In the genomic region with DNA sequence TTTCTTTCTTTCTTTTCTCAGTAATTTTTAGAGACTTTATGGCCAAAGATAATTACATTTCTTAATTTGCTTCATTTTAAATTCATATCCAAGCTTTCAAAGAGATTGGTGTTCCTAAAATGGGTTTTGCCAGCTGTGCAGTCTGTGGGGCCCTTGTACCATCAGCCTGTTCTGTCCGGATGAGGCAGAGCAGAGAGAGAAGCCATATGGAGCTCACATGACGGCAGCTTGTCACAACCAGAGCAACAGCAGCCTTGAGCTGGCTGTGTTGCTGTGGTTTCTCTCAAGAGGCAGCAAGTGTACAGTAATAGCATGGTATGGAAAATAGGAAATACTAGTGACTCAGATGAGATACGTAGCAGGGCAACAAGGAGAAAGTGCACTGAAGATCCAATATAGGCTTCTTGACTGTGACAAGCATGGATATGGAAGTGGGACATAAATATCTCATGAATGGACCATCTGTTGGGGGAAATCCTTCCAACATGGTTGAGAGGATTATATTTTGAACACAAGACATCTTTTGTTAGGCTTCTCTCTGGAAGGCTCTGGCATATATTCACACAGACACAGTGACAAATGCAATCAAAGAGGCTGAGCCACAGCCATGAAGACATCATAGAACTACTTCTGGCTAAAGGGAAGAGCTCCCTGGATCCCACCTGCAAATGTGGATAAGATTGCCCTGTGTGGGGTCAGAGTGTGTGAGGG, we compare ENCODE assay signal across 24 cellular contexts.
DNase-seq lines count a peak whose midpoint lies in the region; ATAC-seq and TF ChIP-seq lines count a peak whose summit lies in the region.
"Had no signal": no experiment of that assay in that cellular context is flagged by ENCODE, and none has a peak within 500 bp of the region (broad histone marks: within the 10 kb centered on the region; RNA-seq: fewer than 3 reads in every experiment).

No MANE protein-coding gene starts in this region.

- H3K27ac Mint-ChIP-seq in type B pancreatic cell (peak overlapping the region; percentile 51), GM23338 (no peak overlapping the region)
- H3K27ac Mint-ChIP-seq: activated naive CD4-positive, alpha-beta T cell treated with anti-CD3 and anti-CD28 coated beads, Interleukin-2, amount 50 U/mL, for 24 hours; immature natural killer cell had no signal

- H3K4me3 Mint-ChIP-seq in type B pancreatic cell (no peak overlapping the region), GM23338 (no peak overlapping the region)
- H3K4me3 Mint-ChIP-seq: activated naive CD4-positive, alpha-beta T cell treated with anti-CD3 and anti-CD28 coated beads, Interleukin-2, amount 50 U/mL, for 24 hours; immature natural killer cell had no signal

- no peaks in the 10 kb centered on the region for H3K9me3 Mint-ChIP-seq in type B pancreatic cell
- no peaks in the 10 kb centered on the region for H3K9me3 Mint-ChIP-seq in GM23338
- H3K9me3 Mint-ChIP-seq: activated naive CD4-positive, alpha-beta T cell treated with anti-CD3 and anti-CD28 coated beads, Interleukin-2, amount 50 U/mL, for 24 hours had no signal

- no peaks in the 10 kb centered on the region for H3K79me2 ChIP-seq in GM23338 (replicated peaks; ENCODE audit: insufficient read depth)

- no peaks in the 10 kb centered on the region for H3K4me1 ChIP-seq in GM23338 (ENCODE audit: insufficient read depth)
- H3K4me1 ChIP-seq: A549, BLaER1, heart left ventricle, suprapubic skin, vagina had no signal

- no peaks in the 10 kb centered on the region for H3K27me3 ChIP-seq in GM23338 (ENCODE audit: insufficient read depth)
- H3K27me3 ChIP-seq: BLaER1, heart left ventricle, ovary, suprapubic skin, vagina had no signal

- peak; percentile 3 for DNase-seq in NCI-H2171 treated with DMSO at 0.1 percent for 48 hours (lab: John Stamatoyannopoulos, UW)
- DNase-seq in NCI-H2171 (lab: John Stamatoyannopoulos, UW), result no peak
- peak; percentile 64 for DNase-seq in SK-MEL-5 (ENCODE audit: low read depth, low spot score)
- DNase-seq in medulla oblongata (ENCODE audit: extremely low spot score), result peak; percentile 70
- DNase-seq in type B pancreatic cell (ENCODE audit: extremely low spot score, unreplicated experiment), result no peak
- DNase-seq in GM23338 (ENCODE audit: low spot score), result no peak
- DNase-seq: activated CD4-positive, alpha-beta T cell treated with anti-CD3 and anti-CD28 coated beads for 4 hours; Calu3; heart left ventricle; immature natural killer cell; IMR-90; NCI-H146; NCI-H69; ovary; SHP77 treated with DMSO at 0.1 percent for 48 hours had no signal

- peaks cover 28% of the 10 kb centered on the region for H3K4me1 Mint-ChIP-seq in type B pancreatic cell (ENCODE audit: unreplicated experiment)
- H3K4me1 Mint-ChIP-seq in GM23338, result no peaks in the 10 kb centered on the region
- H3K4me1 Mint-ChIP-seq: activated naive CD4-positive, alpha-beta T cell treated with anti-CD3 and anti-CD28 coated beads, Interleukin-2, amount 50 U/mL, for 24 hours; immature natural killer cell had no signal

- no peaks in the 10 kb centered on the region for H3K36me3 Mint-ChIP-seq in type B pancreatic cell
- no peaks in the 10 kb centered on the region for H3K36me3 Mint-ChIP-seq in GM23338 (ENCODE audit: low read depth)
- H3K36me3 Mint-ChIP-seq: activated naive CD4-positive, alpha-beta T cell treated with anti-CD3 and anti-CD28 coated beads, Interleukin-2, amount 50 U/mL, for 24 hours; immature natural killer cell had no signal

- no peaks in the 10 kb centered on the region for H3F3A ChIP-seq in GM23338 (replicated peaks; ENCODE audit: low read depth)

- H2AFZ ChIP-seq in GM23338, result no peak overlapping the region

- in situ Hi-C loops in SK-MEL-5 (cut with HindIII; ENCODE audit: low pct_unique_long_range_greater_than_20kb, low sequenced_read_pairs), result no loop called here

- H3K27me3 Mint-ChIP-seq in type B pancreatic cell (peaks cover 11% of the 10 kb centered on the region), GM23338 (ENCODE audit: insufficient read depth, low read depth, poor library complexity) (peaks cover 3% of the 10 kb centered on the region)

- H3K4me2 ChIP-seq in GM23338, result no peak overlapping the region
- H3K4me2 ChIP-seq: A549, BLaER1 had no signal

- H3K4me3 ChIP-seq in GM23338, result no peak overlapping the region
- H3K4me3 ChIP-seq: A549, BLaER1, heart left ventricle, ovary, suprapubic skin, vagina had no signal

- 0 out of 2 replicates have a peak, but pooled peaks cover 8% of the 10 kb centered on the region for H3K9me2 ChIP-seq in GM23338 (ENCODE audit: insufficient read depth)

- H3K36me3 ChIP-seq in GM23338 (ENCODE audit: insufficient read depth), result no peaks in the 10 kb centered on the region
- H3K36me3 ChIP-seq: BLaER1, heart left ventricle, ovary, suprapubic skin, vagina had no signal

- no peak for ATAC-seq in GM19463 (IDR thresholded peaks at IDR 0.05; ENCODE audit: unreplicated experiment)
- no peak for ATAC-seq in GM23338
- no peak for ATAC-seq in GM18870 (IDR thresholded peaks at IDR 0.05; ENCODE audit: unreplicated experiment)
- ATAC-seq: A549, heart left ventricle, sciatic nerve had no signal

- H3K27ac ChIP-seq in GM23338 (ENCODE audit: low read depth), result no peak overlapping the region
- H3K27ac ChIP-seq: A549, BLaER1, heart left ventricle, HL-60, ovary, suprapubic skin, vagina had no signal

- TF ChIP-seq CTCF in type B pancreatic cell (conservative IDR thresholded peaks at IDR 0.05) (no peak), GM23338 (conservative IDR thresholded peaks at IDR 0.05; ENCODE audit: low read depth in 2 of 2) (no peak)

- no peaks in the 10 kb centered on the region for H4K20me1 ChIP-seq in GM23338 (replicated peaks; ENCODE audit: insufficient read depth)
- H4K20me1 ChIP-seq: BLaER1 had no signal

TF ChIP-seq in GM23338, 12 proteins besides CTCF, POLR2A, EP300 and RAD21 (continues in another document):
- no peak for TF ChIP-seq ZNF331 (CRISPR knock-in tag; IDR thresholded peaks at IDR 0.05; ENCODE audit: low read depth)
- TF ChIP-seq NANOG (IDR thresholded peaks at IDR 0.05; ENCODE audit: borderline replicate concordance), result no peak
- TF ChIP-seq STAT1 (IDR thresholded peaks at IDR 0.05; ENCODE audit: unreplicated experiment), result no peak
- no peak for TF ChIP-seq EZH2phosphoT487 (IDR thresholded peaks at IDR 0.05; ENCODE audit: unreplicated experiment)
- TF ChIP-seq ZNF114 (CRISPR knock-in tag; IDR thresholded peaks at IDR 0.05), result no peak
- no peak for TF ChIP-seq CREB1 (CRISPR knock-in tag; IDR thresholded peaks at IDR 0.05; ENCODE audit: low read depth)
- no peak for TF ChIP-seq EZH2 (IDR thresholded peaks at IDR 0.05; ENCODE audit: low read depth, unreplicated experiment)
- TF ChIP-seq, protein P1, sequence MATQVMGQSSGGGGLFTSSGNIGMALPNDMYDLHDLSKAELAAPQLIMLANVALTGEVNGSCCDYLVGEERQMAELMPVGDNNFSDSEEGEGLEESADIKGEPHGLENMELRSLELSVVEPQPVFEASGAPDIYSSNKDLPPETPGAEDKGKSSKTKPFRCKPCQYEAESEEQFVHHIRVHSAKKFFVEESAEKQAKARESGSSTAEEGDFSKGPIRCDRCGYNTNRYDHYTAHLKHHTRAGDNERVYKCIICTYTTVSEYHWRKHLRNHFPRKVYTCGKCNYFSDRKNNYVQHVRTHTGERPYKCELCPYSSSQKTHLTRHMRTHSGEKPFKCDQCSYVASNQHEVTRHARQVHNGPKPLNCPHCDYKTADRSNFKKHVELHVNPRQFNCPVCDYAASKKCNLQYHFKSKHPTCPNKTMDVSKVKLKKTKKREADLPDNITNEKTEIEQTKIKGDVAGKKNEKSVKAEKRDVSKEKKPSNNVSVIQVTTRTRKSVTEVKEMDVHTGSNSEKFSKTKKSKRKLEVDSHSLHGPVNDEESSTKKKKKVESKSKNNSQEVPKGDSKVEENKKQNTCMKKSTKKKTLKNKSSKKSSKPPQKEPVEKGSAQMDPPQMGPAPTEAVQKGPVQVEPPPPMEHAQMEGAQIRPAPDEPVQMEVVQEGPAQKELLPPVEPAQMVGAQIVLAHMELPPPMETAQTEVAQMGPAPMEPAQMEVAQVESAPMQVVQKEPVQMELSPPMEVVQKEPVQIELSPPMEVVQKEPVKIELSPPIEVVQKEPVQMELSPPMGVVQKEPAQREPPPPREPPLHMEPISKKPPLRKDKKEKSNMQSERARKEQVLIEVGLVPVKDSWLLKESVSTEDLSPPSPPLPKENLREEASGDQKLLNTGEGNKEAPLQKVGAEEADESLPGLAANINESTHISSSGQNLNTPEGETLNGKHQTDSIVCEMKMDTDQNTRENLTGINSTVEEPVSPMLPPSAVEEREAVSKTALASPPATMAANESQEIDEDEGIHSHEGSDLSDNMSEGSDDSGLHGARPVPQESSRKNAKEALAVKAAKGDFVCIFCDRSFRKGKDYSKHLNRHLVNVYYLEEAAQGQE (IDR thresholded peaks at IDR 0.05; ENCODE audit: unreplicated experiment), result no peak
- no peak for TF ChIP-seq POLR2AphosphoS5 (IDR thresholded peaks at IDR 0.05; ENCODE audit: low read depth)

Comparison
In these comparisons a context has a peak if more than half of its experiments do, and no peak if none do; other contexts are left out.
1. DNase-seq: peak in NCI-H2171 treated with DMSO at 0.1 percent for 48 hours (single experiment), SK-MEL-5 (single experiment) and medulla oblongata (single experiment); none in NCI-H2171 (single experiment), type B pancreatic cell (single experiment) and GM23338 (single experiment).